Comparison of ENCODE assay signal across 8 cellular contexts in genomic region chr5:77775773-77776605, GRCh38. TPM values are rescaled to one million over a fixed set of nuclear protein-coding genes. Genes with fewer than 3 reads are reported as not detected.
DNase-seq lines count a peak whose midpoint lies in the region; ATAC-seq, FAIRE-seq and TF ChIP-seq lines count a peak whose summit lies in the region.

Gene TBCA, minus strand, starts transcription at chr5:77776339. Its CDS starts 82 bp downstream, at chr5:77776257.

- peak within 1 kb of the TSS; percentile 67 for H4K91ac ChIP-seq in H1 (replicated peaks; ENCODE audit: insufficient read length, low read length)

- peak within 1 kb of the TSS; percentile 70; the same call in 1 of the 2 replicates for H3K27ac ChIP-seq in H1 (ENCODE audit: low read depth, low read length)
- peak within 1 kb of the TSS; percentile 81 for H3K27ac ChIP-seq in mesendoderm (ENCODE audit: low read depth, low read length)

- H2BK120ac ChIP-seq in H1 (replicated peaks; ENCODE audit: low read depth, low read length) (peak within 1 kb of the TSS; percentile 9), mesendoderm (ENCODE audit: low read depth, low read length) (no peak within 1 kb of the TSS)

- H3K4me1 ChIP-seq in H1 (replicated peaks in 1 of 4; ENCODE audit: control insufficient read depth in 3 of 4, insufficient read depth in 4 of 4, low read length in 3 of 4) (peaks cover 0 to 18% (median 8%) of the 10 kb centered on the region in 4 experiments; a peak in 4 of 7 replicates), mesendoderm (ENCODE audit: control insufficient read depth, low read depth, low read length) (peaks cover 6% of the 10 kb centered on the region)

- H3K9ac ChIP-seq in H1 (replicated peaks in 1 of 4; ENCODE audit: extremely low read depth in 1 of 4, low read depth in 3 of 4, low read length in 3 of 4) (peak within 1 kb of the TSS; percentile 84 to 96 (median 86)), mesendoderm (ENCODE audit: low read length) (peak within 1 kb of the TSS; percentile 93)

- peak; percentile 95 for DNase-seq in D341Med (ENCODE audit: low spot score)
- peak; percentile 82 for DNase-seq in HTR-8/SVneo (ENCODE audit: insufficient read length, low spot score)
- peak; percentile 90 for DNase-seq in NOMO-1 treated with DMSO at 0.1 percent for 48 hours (lab: John Stamatoyannopoulos, UW; ENCODE audit: unreplicated experiment)
- peak; percentile 74 to 89 (median 76) for DNase-seq in activated CD8-positive, alpha-beta memory T cell treated with anti-CD3 and anti-CD28 coated beads for 48 hours (ENCODE audit: low read depth in 2 of 3, low spot score in 2 of 3)
- peak; percentile 81 to 93 for DNase-seq in H1 (ENCODE audit: low read depth in 1 of 2, low spot score in 2 of 2)
- peak; percentile 93 for DNase-seq in mesendoderm
- DNase-seq in stimulated activated CD8-positive, alpha-beta memory T cell treated with anti-CD3 and anti-CD28 coated beads, Interleukin-15, amount 100 ng/mL, for 1 hour (ENCODE audit: low read depth) = peak; percentile 76

- peak in 2 of 3 experiments; percentile 29 to 34; a peak in 2 of 4 replicates for TF ChIP-seq CTCF in H1 (IDR thresholded peaks at IDR 0.05; ENCODE audit: control extremely low read depth in 1 of 3, insufficient read depth in 1 of 3, low read depth in 1 of 3, low read length in 3 of 3)

- H2BK12ac ChIP-seq in H1 (ENCODE audit: low read depth, low read length) = peak within 1 kb of the TSS; percentile 86

- peak in 1 of 2 experiments; percentile 14; a peak in 2 of 4 replicates for TF ChIP-seq RAD21 in H1 (IDR thresholded peaks at IDR 0.05 in 1 of 2, conservative IDR thresholded peaks at IDR 0.05 in 1 of 2; ENCODE audit: low read depth in 2 of 2, low read length in 2 of 2)

- H3K18ac ChIP-seq in H1 (ENCODE audit: extremely low read depth, low read length) (peak within 1 kb of the TSS; percentile 91), mesendoderm (ENCODE audit: low read length) (peak within 1 kb of the TSS; percentile 77)

- H3K23me2 ChIP-seq in H1 (ENCODE audit: low read depth, low read length) = no peaks in the 10 kb centered on the region; the same call in 1 of the 2 replicates

- H3K23ac ChIP-seq in H1 (ENCODE audit: insufficient read length) = no peak within 1 kb of the TSS
- H3K23ac ChIP-seq in mesendoderm (ENCODE audit: low read length) = peak within 1 kb of the TSS; percentile 83

- no peaks in the 10 kb centered on the region for H3K9me3 ChIP-seq in H1 (ENCODE audit: insufficient read depth in 2 of 2, low read depth in 1 of 2, low read length in 1 of 2)

- H3K79me1 ChIP-seq in H1 (ENCODE audit: low read depth, low read length) (no peaks in the 10 kb centered on the region), mesendoderm (ENCODE audit: low read length) (no peaks in the 10 kb centered on the region)

- CTCF ChIA-PET in H1 (lab: Charles Lee; ENCODE audit: partially characterized antibody) = interaction anchor here (1.2 kb wide), 1 partner anchor 92 kb away, joined by 3 read pairs; no protein-coding TSS in a partner anchor

- H2BK15ac ChIP-seq in H1 (ENCODE audit: low read length) (peak within 1 kb of the TSS; percentile 62; the same call in 1 of the 2 replicates), mesendoderm (replicated peaks; ENCODE audit: low read depth) (no peak within 1 kb of the TSS)

- peaks cover 11 to 47% of the 10 kb centered on the region in 2 experiments for H3K79me2 ChIP-seq in H1 (ENCODE audit: control insufficient read depth in 1 of 2, insufficient read depth in 2 of 2, low read length in 2 of 2)
- peaks cover 37% of the 10 kb centered on the region for H3K79me2 ChIP-seq in mesendoderm (ENCODE audit: control insufficient read depth, insufficient read depth, low read length)

- H3K4me2 ChIP-seq in H1 (ENCODE audit: insufficient read depth in 1 of 2, low read depth in 2 of 2, low read length in 2 of 2) = peak within 1 kb of the TSS; percentile 76 to 92
- peak within 1 kb of the TSS; percentile 78 for H3K4me2 ChIP-seq in mesendoderm (ENCODE audit: low read length)

- H2BK20ac ChIP-seq in H1 (ENCODE audit: low read length) = no peak within 1 kb of the TSS

- H2BK5ac ChIP-seq in H1 (ENCODE audit: low read depth, low read length) (peak within 1 kb of the TSS; percentile 74; the same call in 1 of the 2 replicates), mesendoderm (ENCODE audit: low read length) (peak within 1 kb of the TSS; percentile 77)

- TF ChIP-seq EP300 in H1 (IDR thresholded peaks at IDR 0.05; ENCODE audit: borderline replicate concordance in 1 of 2, low read depth in 2 of 2, low read length in 2 of 2) = no peak

- peaks cover 0 to under 1% (median 0%) of the 10 kb centered on the region in 4 experiments; a peak in 1 of 8 replicates for H3K36me3 ChIP-seq in H1 (ENCODE audit: control insufficient read depth in 2 of 4, insufficient read depth in 4 of 4, low read length in 3 of 4)
- H3K36me3 ChIP-seq in mesendoderm (ENCODE audit: control insufficient read depth, insufficient read depth, low read length) = no peaks in the 10 kb centered on the region

- FAIRE-seq in HTR-8/SVneo (lab: Jason Lieb, UNC) = peak; percentile 78
- FAIRE-seq in H1 (lab: Jason Lieb, UNC) = no peak

- no peaks in the 10 kb centered on the region for H3K27me3 ChIP-seq in H1 (replicated peaks in 1 of 4; ENCODE audit: control insufficient read depth in 3 of 4, extremely low read depth in 1 of 4, insufficient read depth in 3 of 4, low read length in 3 of 4)
- H3K27me3 ChIP-seq in mesendoderm (ENCODE audit: insufficient read depth, low read length, poor library complexity) = no peaks in the 10 kb centered on the region

- H2AK5ac ChIP-seq in H1 (ENCODE audit: low read depth, low read length) (no peak within 1 kb of the TSS; the same call in 1 of the 2 replicates), mesendoderm (ENCODE audit: low read length) (peak within 1 kb of the TSS; percentile 5)

- POLR2A ChIA-PET in H1 (lab: Charles Lee; ENCODE audit: partially characterized antibody) = interaction anchor here (1.0 to 1.8 kb wide), 6 partner anchors 11 to 518 kb away, joined by 3 to 9 read pairs (median 4); partner anchors contain the start of gene AP3B1

- H4K5ac ChIP-seq in H1 (ENCODE audit: insufficient read length, low read depth, low read length) = peak within 1 kb of the TSS; percentile 71
- H4K5ac ChIP-seq in mesendoderm (ENCODE audit: low read length) = no peak within 1 kb of the TSS

- peak; percentile 86 for ATAC-seq in GM21381 (IDR thresholded peaks at IDR 0.05; ENCODE audit: unreplicated experiment)

- peaks cover 11 to 12% of the 10 kb centered on the region in 2 experiments for H4K20me1 ChIP-seq in H1 (replicated peaks in 1 of 2; ENCODE audit: control insufficient read depth in 1 of 2, insufficient read depth in 2 of 2, low read length in 2 of 2)

- TF ChIP-seq POLR2A in H1 (IDR thresholded peaks at IDR 0.05; ENCODE audit: control extremely low read depth in 1 of 2, low read depth in 2 of 2, low read length in 2 of 2) = peak; percentile 61 to 93

- no peak within 1 kb of the TSS for H3K14ac ChIP-seq in H1 (ENCODE audit: insufficient read length)

- H3K4ac ChIP-seq in H1 (replicated peaks; ENCODE audit: insufficient read length, low read depth, low read length) (peak within 1 kb of the TSS; percentile 36), mesendoderm (ENCODE audit: low read depth, low read length) (peak within 1 kb of the TSS; percentile 74)

- peak within 1 kb of the TSS; percentile 55 for H3K56ac ChIP-seq in H1 (replicated peaks; ENCODE audit: insufficient read length, low read depth, low read length)
- H3K56ac ChIP-seq in mesendoderm (ENCODE audit: low read length) = peak within 1 kb of the TSS; percentile 95

- H2AFZ ChIP-seq in H1 (ENCODE audit: low read length) = peak within 1 kb of the TSS; percentile 98

- 1% methylated on average over 87 of the region's 92 CpGs; no CpG with 5 or more reads in 1 of the 2 experiments for WGBS in H1 (ENCODE audit: extremely low coverage in 1 of 2, insufficient coverage in 1 of 2, insufficient read length in 1 of 2, insufficient replicate concordance in 2 of 2, low coverage in 1 of 2, low lambda C conversion rate in 2 of 2, missing lambda C conversion rate in 1 of 2), 2 experiments
- WGBS in mesendoderm (ENCODE audit: extremely low coverage, insufficient coverage, low lambda C conversion rate) = no CpG with 5 or more reads among the region's 92 CpGs

- H4K8ac ChIP-seq in H1 (ENCODE audit: extremely low read depth, insufficient read depth, low read length) (peak within 1 kb of the TSS; percentile 91), mesendoderm (ENCODE audit: low read depth, low read length) (no peak within 1 kb of the TSS)

- peak within 1 kb of the TSS; percentile 72 to 86 (median 80) for H3K4me3 ChIP-seq in H1 (ENCODE audit: extremely low read depth in 1 of 4, insufficient read depth in 2 of 4, low read depth in 3 of 4, low read length in 4 of 4)
- peak within 1 kb of the TSS; percentile 85 for H3K4me3 ChIP-seq in mesendoderm (ENCODE audit: low read length)

TF ChIP-seq in H1, 55 proteins besides CTCF, POLR2A, EP300 and RAD21 (continues in another document):
- no peak for TF ChIP-seq FOSL1 (IDR thresholded peaks at IDR 0.05; ENCODE audit: insufficient read depth, low read depth, low read length)

RNA-seq across cellular contexts. Expression of gene TBCA, which starts in this region (rescaled TPM):
- 315 and 320 TPM in 2 replicates for total RNA-seq in H1 (2021; fragmentation: NEBNext Ultra II Directional; extraction: Animal tissue kit (Norgen Biotek cat#: 25700))
- 40.4 and 55.7 TPM in 2 replicates for polyA plus RNA-seq in H1 (2011; rRNA removed)
- 203 TPM for polyA plus RNA-seq in H1 (2011; cell fraction: cytosol; rRNA removed)
- 20.1 TPM for polyA plus RNA-seq in H1 (2011; cell fraction: nucleus; rRNA removed)
- 172 to 409 TPM (median 203 TPM) in 4 replicates for polyA plus RNA-seq in H1 (2012, experiment 1 of 2)
- polyA plus RNA-seq in H1 (2012, experiment 2 of 2) = 175 TPM
- 799 TPM for polyA plus RNA-seq in H1 (2013, experiment 1 of 2)
- polyA plus RNA-seq in H1 (2013, experiment 2 of 2) = 801 TPM
- polyA minus RNA-seq in H1 (2011; rRNA and poly(A)+ RNA removed) = 3.9 and 5.0 TPM in 2 replicates
- polyA minus RNA-seq in H1 (2011; cell fraction: cytosol; rRNA and poly(A)+ RNA removed) = 46.1 TPM
- polyA minus RNA-seq in H1 (2011; cell fraction: nucleus; rRNA and poly(A)+ RNA removed) = 9.2 TPM
- polyA plus RNA-seq in mesendoderm (2013, experiment 1 of 2) = 1,122 TPM
- 1,116 TPM for polyA plus RNA-seq in mesendoderm (2013, experiment 2 of 2)

Comparison
In these comparisons a context has a peak if more than half of its experiments do, and no peak if none do; other contexts are left out.
1. Peak in every context shown above with its lines: DNase-seq, ATAC-seq, H3K4me3 ChIP-seq and H3K27ac ChIP-seq.